ENCODE assay signal across 8 cellular contexts in the genomic region with DNA sequence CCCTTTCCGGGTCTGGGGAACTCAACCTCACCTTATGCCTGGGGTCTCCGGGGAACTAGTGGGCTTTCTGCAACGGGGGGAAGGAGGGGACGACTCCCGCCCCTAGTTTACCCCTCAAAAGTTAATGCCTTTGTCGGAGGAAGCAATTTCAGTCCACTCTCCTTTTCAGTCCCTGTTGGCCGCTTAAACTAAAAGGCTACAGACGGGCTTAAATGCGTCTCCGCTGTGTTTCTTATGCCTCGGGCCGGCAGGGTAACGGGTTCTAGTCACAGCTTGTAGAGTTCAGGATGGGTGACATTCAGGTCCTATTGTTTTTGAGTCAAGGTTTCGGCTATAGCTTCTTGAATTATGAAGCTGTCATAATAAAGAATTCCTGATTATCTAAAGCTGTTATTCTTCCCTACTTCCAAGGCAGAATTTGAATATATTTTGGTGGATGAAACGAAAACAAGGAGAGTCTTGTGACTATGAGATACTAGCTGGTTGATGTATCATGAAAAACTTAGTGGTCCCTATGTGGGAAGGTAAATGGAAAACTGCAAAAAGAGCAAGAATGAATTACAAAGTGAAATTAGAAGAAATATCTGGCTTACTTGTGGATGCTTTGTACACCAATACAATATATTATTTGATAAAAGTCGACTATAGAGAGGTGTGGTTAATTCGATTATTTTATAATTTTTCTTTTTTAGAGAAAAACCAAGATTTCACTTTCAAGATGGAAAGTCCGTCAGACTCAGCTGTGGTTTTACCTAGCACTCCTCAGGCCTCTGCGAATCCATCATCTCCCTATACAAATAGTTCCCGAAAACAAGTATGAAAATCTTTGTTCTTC. TPM values are rescaled to one million over a fixed set of nuclear protein-coding genes. Genes with fewer than 3 reads are reported as not detected.
DNase-seq lines count a peak whose midpoint lies in the region; ATAC-seq and TF ChIP-seq lines count a peak whose summit lies in the region.

No MANE protein-coding gene starts in this region.

- no peak for TF ChIP-seq POLR2A in right lobe of liver (IDR thresholded peaks at IDR 0.05)
- no peak for TF ChIP-seq POLR2A in transverse colon (IDR thresholded peaks at IDR 0.05)

- H3K4me1 ChIP-seq in right lobe of liver (peaks cover 0 to 5% (median 0%) of the 10 kb centered on the region in 4 donors), transverse colon (peaks cover 7 to 33% (median 11%) of the 10 kb centered on the region in 4 donors)

- in situ Hi-C loops in transverse colon (cut with MboI; ENCODE audit: low pct_ligation_motif_present in 1 of 4, low pct_unique_long_range_greater_than_20kb in 1 of 4, low sequenced_read_pairs in 3 of 4) = loop anchor here in 2 of 4 donors (10.0 kb wide), 2 partner anchors 208 to 228 kb away; partner anchors contain the start of gene STN1 (in 1 of the 2)
- in situ Hi-C loops in KBM-7 (cut with MboI; ENCODE audit: low pct_unique_long_range_greater_than_20kb, low sequenced_read_pairs) = no loop called here

- POLR2A ChIA-PET in CD4-positive, alpha-beta T cell (lab: Charles Lee) = interaction anchor here (0.6 to 3.9 kb wide), 39 partner anchors 9 to 930 kb away, joined by 3 to 45 read pairs (median 5); partner anchors contain the start of genes GSTO1, GSTO2, ITPRIP and NT5C2

- H3K4me3 Mint-ChIP-seq in CD4-positive, alpha-beta T cell = peak overlapping the region; percentile 97

- no peak for TF ChIP-seq CTCF in CD4-positive, alpha-beta T cell (IDR thresholded peaks at IDR 0.05)
- no peak for TF ChIP-seq CTCF in right lobe of liver (IDR thresholded peaks at IDR 0.05)
- no peak for TF ChIP-seq CTCF in transverse colon (IDR thresholded peaks at IDR 0.05)

- H3K9me3 Mint-ChIP-seq in CD4-positive, alpha-beta T cell = no peaks in the 10 kb centered on the region

- H3K27me3 ChIP-seq in CD4-positive, alpha-beta T cell (ENCODE audit: control insufficient read depth, insufficient read depth, low read length) = no peaks in the 10 kb centered on the region
- H3K27me3 ChIP-seq in right lobe of liver = no peaks in the 10 kb centered on the region
- H3K27me3 ChIP-seq in transverse colon = no peaks in the 10 kb centered on the region

- H3K36me3 ChIP-seq in right lobe of liver (no peaks in the 10 kb centered on the region), transverse colon (no peaks in the 10 kb centered on the region)

- H3K4me1 Mint-ChIP-seq in CD4-positive, alpha-beta T cell (ENCODE audit: low read depth) = peaks cover 37% of the 10 kb centered on the region

- peak overlapping the region; percentile 63 to 69 (median 64) for H3K4me3 ChIP-seq in right lobe of liver
- peak overlapping the region; percentile 63 to 77 (median 66) for H3K4me3 ChIP-seq in transverse colon

- TF ChIP-seq EP300 in transverse colon (IDR thresholded peaks at IDR 0.05; ENCODE audit: low read depth) = no peak

- peak overlapping the region; percentile 100 for H3K27ac Mint-ChIP-seq in CD4-positive, alpha-beta T cell

- peaks cover 34% of the 10 kb centered on the region for H3K36me3 Mint-ChIP-seq in CD4-positive, alpha-beta T cell (ENCODE audit: low read depth)

- no peak for DNase-seq in CD4-positive, alpha-beta T cell
- DNase-seq in NCI-H146 treated with DMSO at 0.1 percent for 48 hours (lab: John Stamatoyannopoulos, UW; ENCODE audit: unreplicated experiment) (peak; percentile 48), caudate nucleus (lab: John Stamatoyannopoulos, UW) (peak in 2 of 61 donors; percentile 46 to 52), right lobe of liver (peak in 1 of 3 donors; percentile 22), transverse colon (no peak), KBM-7 (no peak)

- intact Hi-C loops in CD4-positive, alpha-beta T cell (cut with DNase I, micrococcal nuclease) = loop anchor here (1.0 to 10.0 kb wide), 6 partner anchors 94 to 928 kb away; partner anchors contain the start of genes CFAP43 (in 1 of the 2) and NT5C2 (in 1 of the 2)
- intact Hi-C loops in right lobe of liver (cut with DNase I) = no loop called here
- intact Hi-C loops in transverse colon (cut with DNase I; ENCODE audit: low total_unique reads) = no loop called here

- 20% methylated on average over 16 of the region's 20 CpGs for WGBS in right lobe of liver (ENCODE audit: insufficient coverage, low coverage, low lambda C conversion rate, missing lambda C conversion rate)
- WGBS in transverse colon (ENCODE audit: low coverage in 1 of 2), 2 donors = 18 to 30% methylated on average over 12 to 20 of the region's 20 CpGs

- no peaks in the 10 kb centered on the region for H3K9me3 ChIP-seq in CD4-positive, alpha-beta T cell (ENCODE audit: control insufficient read depth, low read length)
- H3K9me3 ChIP-seq in right lobe of liver (no peaks in the 10 kb centered on the region), transverse colon (no peaks in the 10 kb centered on the region)

- ATAC-seq in CD4-positive, alpha-beta T cell (ENCODE audit: poor library complexity) = no peak
- ATAC-seq in GM21526 (IDR thresholded peaks at IDR 0.05; ENCODE audit: low FRiP score, unreplicated experiment) = peak; percentile 4
- ATAC-seq in right lobe of liver = no peak
- no peak for ATAC-seq in GM21360 (IDR thresholded peaks at IDR 0.05; ENCODE audit: unreplicated experiment)

- CTCF ChIA-PET in CD4-positive, alpha-beta T cell (lab: Charles Lee) = interaction anchor here (0.6 to 3.5 kb wide), 23 partner anchors 9 to 460 kb away, joined by 3 to 13 read pairs (median 4); no protein-coding TSS in a partner anchor

- H3K27me3 Mint-ChIP-seq in CD4-positive, alpha-beta T cell = no peaks in the 10 kb centered on the region

- H3K27ac ChIP-seq in CD4-positive, alpha-beta T cell (ENCODE audit: low read depth, low read length) = peak overlapping the region; percentile 88
- H3K27ac ChIP-seq in caudate nucleus (ENCODE audit: low read depth, low read length) (peak overlapping the region; percentile 95), right lobe of liver (peak overlapping the region; percentile 60 to 82 (median 63)), transverse colon (peak overlapping the region; percentile 98 to 100 (median 98))

RNA-seq across cellular contexts. Expression of gene SFR1, which starts 0.5 kb away (rescaled TPM):
- 1 to 10 TPM; 7.2 to 7.7 TPM for total RNA-seq in CD4-positive, alpha-beta T cell
- 1 to 10 TPM; 1.2 to 3.5 (median 1.7) TPM for total RNA-seq in right lobe of liver
- 1 to 10 TPM in 3 of 4 donors, not detected in 1; 4.0 TPM for total RNA-seq in transverse colon

RNA-seq across cellular contexts. Expression of gene COL17A1, which starts 36.8 kb away (rescaled TPM):
- not detected for total RNA-seq in CD4-positive, alpha-beta T cell
- under 1 TPM in 2 of 6 experiments, not detected in 4; 0.11 to 0.12 TPM for total RNA-seq in right lobe of liver
- 100 to 1,000 TPM in 3 of 4 donors, 10 to 100 TPM in 1; 36.0 to 181 (median 173) TPM for total RNA-seq in transverse colon

Comparison
In these comparisons a context has a peak if more than half of its experiments do, and no peak if none do; other contexts are left out.
1. RNA of gene COL17A1, which starts 36.8 kb away (total RNA-seq): 36.0 to 181 TPM in transverse colon; 0.11 to 0.12 TPM in right lobe of liver and not detected in CD4-positive, alpha-beta T cell; every median in the first group is over 10 times any median in the second.
2. intact Hi-C loops: an anchor here in CD4-positive, alpha-beta T cell (1.0 to 10.0 kb wide); none called in right lobe of liver and transverse colon.
3. Peak in every context shown above with its lines, with median percentiles within 50 percentile points of each other: H3K27ac ChIP-seq.